Comparison of ENCODE assay signal across 25 cellular contexts in the genomic region with DNA sequence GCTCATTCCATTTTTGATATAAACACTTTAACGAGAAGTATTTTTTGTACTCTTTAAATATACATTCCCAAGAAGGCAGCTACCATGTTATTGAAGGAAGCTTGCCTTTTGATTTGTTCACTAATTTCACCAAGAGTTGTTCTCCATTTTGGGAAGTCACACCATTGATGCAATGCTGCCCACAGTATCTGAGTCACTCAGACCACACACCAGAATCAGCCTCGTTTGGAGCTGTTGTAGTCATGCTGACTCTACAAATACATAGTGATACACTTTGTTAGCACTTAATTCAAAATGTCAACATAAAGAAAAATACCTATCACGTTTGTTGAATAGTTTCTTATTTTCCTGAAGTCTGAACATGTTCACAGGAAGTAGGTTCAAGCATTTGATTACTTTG.
DNase-seq lines count a peak whose midpoint lies in the region; ATAC-seq and TF ChIP-seq lines count a peak whose summit lies in the region.
"Had no signal": no experiment of that assay in that cellular context is flagged by ENCODE, and none has a peak within 500 bp of the region (broad histone marks: within the 10 kb centered on the region; RNA-seq: fewer than 3 reads in every experiment).

No MANE protein-coding gene starts in this region.

- DNase-seq in DMS53 (lab: John Stamatoyannopoulos, UW) (peak; percentile 49), DMS53 treated with DMSO at 0.1 percent for 48 hours (lab: John Stamatoyannopoulos, UW; ENCODE audit: unreplicated experiment) (no peak), NOMO-1 (lab: John Stamatoyannopoulos, UW; ENCODE audit: unreplicated experiment in 2 of 2) (peak; percentile 31 to 64), epithelial cell of esophagus (ENCODE audit: low read depth) (peak; percentile 40), skeletal muscle cell (ENCODE audit: low read depth) (peak; percentile 26), thyroid gland (no peak), cerebellum (ENCODE audit: low spot score) (no peak), aorta (no peak)
- DNase-seq: activated CD4-positive, alpha-beta T cell treated with anti-CD3 and anti-CD28 coated beads, Interleukin-2, amount 50 U/mL, for 48 hours; activated CD4-positive, CD25-positive, alpha-beta regulatory T cell; activated CD8-positive, alpha-beta memory T cell treated with anti-CD3 and anti-CD28 coated beads, Interleukin-2, amount 50 U/mL, for 48 hours; activated naive CD8-positive, alpha-beta T cell treated with anti-CD3 and anti-CD28 coated beads for 36 hours; CD8-positive, alpha-beta memory T cell; GF-D8; islet precursor cell; NCI-H1092; NCI-H187; NCI-H524 treated with DMSO at 0.1 percent for 48 hours; nephron progenitor cell; stimulated activated CD4-positive, alpha-beta T cell treated with anti-CD3 and anti-CD28 coated beads, Interleukin-15, amount 100 ng/mL, for 24 hours; stimulated activated naive CD8-positive, alpha-beta T cell treated with anti-CD3 and anti-CD28 coated beads, Interleukin-15, amount 100 ng/mL, for 72 hours; transverse colon had no signal

- H3K36me3 ChIP-seq in thyroid gland (no peaks in the 10 kb centered on the region), aorta (ENCODE audit: control insufficient read depth in 1 of 2, insufficient read depth in 2 of 2, low read length in 1 of 2) (no peaks in the 10 kb centered on the region)
- H3K36me3 ChIP-seq: transverse colon had no signal

- no peak for TF ChIP-seq CTCF in epithelial cell of esophagus (IDR thresholded peaks at IDR 0.05; ENCODE audit: insufficient read depth, low read depth, low read length, missing control alignments)
- no peak for TF ChIP-seq CTCF in thyroid gland (IDR thresholded peaks at IDR 0.05)

- H3K27ac ChIP-seq in thyroid gland (no peak overlapping the region), aorta (ENCODE audit: low read depth in 1 of 2, low read length in 2 of 2) (no peak overlapping the region)
- H3K27ac ChIP-seq: 22Rv1, parathyroid adenoma, transverse colon had no signal

- WGBS in thyroid gland, 2 donors = 53 to 60% methylated on average over 3 of the region's 3 CpGs
- 54 to 55% methylated on average over 3 of the region's 3 CpGs for WGBS in aorta, 2 donors

- intact Hi-C loops in thyroid gland (cut with DNase I) (no loop called here), aorta (cut with DNase I) (no loop called here)

- no peaks in the 10 kb centered on the region for H3K9me3 ChIP-seq in thyroid gland
- H3K9me3 ChIP-seq in aorta (ENCODE audit: control insufficient read depth, low read length) = peaks cover 5% of the 10 kb centered on the region
- H3K9me3 ChIP-seq: transverse colon had no signal

- H3K4me1 ChIP-seq in thyroid gland (no peaks in the 10 kb centered on the region), aorta (ENCODE audit: control insufficient read depth in 1 of 2, insufficient read depth in 2 of 2, low read length in 2 of 2) (no peaks in the 10 kb centered on the region)
- H3K4me1 ChIP-seq: parathyroid adenoma, transverse colon had no signal

- H3K27me3 ChIP-seq in thyroid gland = no peaks in the 10 kb centered on the region
- H3K27me3 ChIP-seq in aorta (ENCODE audit: control insufficient read depth in 1 of 2, insufficient read depth in 2 of 2, low read length in 1 of 2) = peaks cover 0 to 2% of the 10 kb centered on the region in 2 donors
- H3K27me3 ChIP-seq: transverse colon had no signal

- H3K4me3 ChIP-seq in epithelial cell of esophagus (ENCODE audit: low read length) (no peak overlapping the region), skeletal muscle cell (ENCODE audit: low read depth, low read length) (no peak overlapping the region), thyroid gland (replicated peaks in 1 of 3) (no peak overlapping the region), aorta (ENCODE audit: low read length in 2 of 2) (no peak overlapping the region)
- H3K4me3 ChIP-seq: transverse colon had no signal

- TF ChIP-seq POLR2A in thyroid gland (IDR thresholded peaks at IDR 0.05) = no peak

- no peak for ATAC-seq in aorta (ENCODE audit: low FRiP score)
- ATAC-seq: sciatic nerve; stimulated activated naive CD8-positive, alpha-beta T cell treated with anti-CD3 and anti-CD28 coated beads, Interleukin-15, amount 100 ng/mL, for 72 hours had no signal

Comparison
In these comparisons a context has a peak if more than half of its experiments do, and no peak if none do; other contexts are left out.
1. DNase-seq: peak in DMS53 (single experiment), NOMO-1 (2 of 2), epithelial cell of esophagus (single experiment) and skeletal muscle cell (single experiment); none in DMS53 treated with DMSO at 0.1 percent for 48 hours (single experiment), thyroid gland (0 of 2), cerebellum (single experiment) and aorta (0 of 2).